8 cellular contexts compared by ENCODE assay signal in genomic region chr10:102065561-102066420, GRCh38. TPM values are rescaled to one million over a fixed set of nuclear protein-coding genes. Genes with fewer than 3 reads are reported as not detected.
A peak's percentile ranks its signal among the peaks of the same experiment; 100 is the strongest.
DNase-seq lines count a peak whose midpoint lies in the region; ATAC-seq and TF ChIP-seq lines count a peak whose summit lies in the region.

No MANE protein-coding gene starts in this region.

- WGBS in aorta, 2 donors, result 7% methylated on average over 55 to 64 of the region's 64 CpGs

- peak overlapping the region; percentile 85 to 93 for H3K9ac ChIP-seq in mucosa of rectum (ENCODE audit: low read depth in 1 of 2, low read length in 2 of 2)

- no peaks in the 10 kb centered on the region for H3K9me3 Mint-ChIP-seq in Calu3 (ENCODE audit: low read depth, unreplicated experiment)
- no peaks in the 10 kb centered on the region for H3K9me3 Mint-ChIP-seq in activated CD4-positive, alpha-beta T cell treated with anti-CD3 and anti-CD28 coated beads, Interleukin-2, amount 10 ng/mL, durations not matched to agents 24 days and 14 days

- peak overlapping the region; percentile 83 for H3K4me3 Mint-ChIP-seq in Calu3 (ENCODE audit: low read depth, unreplicated experiment)
- H3K4me3 Mint-ChIP-seq in activated CD4-positive, alpha-beta T cell treated with anti-CD3 and anti-CD28 coated beads, Interleukin-2, amount 10 ng/mL, durations not matched to agents 24 days and 14 days, result peak overlapping the region; percentile 87

- H3K36me3 ChIP-seq in mucosa of rectum (ENCODE audit: control insufficient read depth in 2 of 2, insufficient read depth in 2 of 2, low read length in 2 of 2) (peaks cover 7% of the 10 kb centered on the region in 2 donors), aorta (ENCODE audit: control insufficient read depth in 1 of 2, insufficient read depth in 2 of 2, low read length in 1 of 2) (no peaks in the 10 kb centered on the region)

- peak; percentile 35 for ATAC-seq in GM19438 (IDR thresholded peaks at IDR 0.05; ENCODE audit: low read depth, unreplicated experiment)
- ATAC-seq in HG03469 (IDR thresholded peaks at IDR 0.05; ENCODE audit: unreplicated experiment), result peak; percentile 8
- ATAC-seq in aorta (ENCODE audit: low FRiP score), result peak; percentile 45

- no peaks in the 10 kb centered on the region for H3K27me3 Mint-ChIP-seq in Calu3 (ENCODE audit: unreplicated experiment)
- no peaks in the 10 kb centered on the region for H3K27me3 Mint-ChIP-seq in activated CD4-positive, alpha-beta T cell treated with anti-CD3 and anti-CD28 coated beads, Interleukin-2, amount 10 ng/mL, durations not matched to agents 24 days and 14 days

- intact Hi-C loops in Calu3 (cut with micrococcal nuclease; ENCODE audit: unreplicated experiment) (no loop called here), aorta (cut with DNase I) (loop anchor here in 1 of 2 donors (1.0 kb wide), 1 partner anchor 9 kb away; the partner anchor contains the start of gene ARMH3)
- intact Hi-C loops in activated CD4-positive, alpha-beta T cell treated with anti-CD3 and anti-CD28 coated beads, Interleukin-2, amount 10 ng/mL, durations not matched to agents 24 days and 14 days (cut with micrococcal nuclease), result loop anchor here (1.0 to 10.0 kb wide), 6 partner anchors 9 to 1001 kb away; partner anchors contain the start of genes ARMH3, KAZALD1, LDB1 and NOLC1

- H3K27ac ChIP-seq in mucosa of rectum (ENCODE audit: low read depth in 2 of 2, low read length in 2 of 2) (peak overlapping the region; percentile 88 to 93), aorta (ENCODE audit: low read depth in 1 of 2, low read length in 2 of 2) (peak overlapping the region; percentile 19 to 42)

- TF ChIP-seq CTCF in Calu3 (IDR thresholded peaks at IDR 0.05; ENCODE audit: unreplicated experiment) (no peak), epithelial cell of esophagus (IDR thresholded peaks at IDR 0.05; ENCODE audit: insufficient read depth, low read depth, low read length, missing control alignments) (no peak)

- H3K4me3 ChIP-seq in epithelial cell of esophagus (ENCODE audit: low read length), result peak overlapping the region; percentile 79
- H3K4me3 ChIP-seq in mucosa of rectum (ENCODE audit: low read length in 2 of 2), result peak overlapping the region; percentile 81 to 85
- peak overlapping the region; percentile 67 to 68 for H3K4me3 ChIP-seq in aorta (ENCODE audit: low read length in 2 of 2)

- BruUV-seq in Calu3 (replicated peaks; lab: Mats Ljungman, UMichigan), result no TSS peak

- peak overlapping the region; percentile 80 for H3K27ac Mint-ChIP-seq in Calu3 (ENCODE audit: unreplicated experiment)
- H3K27ac Mint-ChIP-seq in activated CD4-positive, alpha-beta T cell treated with anti-CD3 and anti-CD28 coated beads, Interleukin-2, amount 10 ng/mL, durations not matched to agents 24 days and 14 days, result peak overlapping the region; percentile 78

- H3K36me3 Mint-ChIP-seq in Calu3 (ENCODE audit: insufficient read depth, unreplicated experiment), result peaks cover 19% of the 10 kb centered on the region
- H3K36me3 Mint-ChIP-seq in activated CD4-positive, alpha-beta T cell treated with anti-CD3 and anti-CD28 coated beads, Interleukin-2, amount 10 ng/mL, durations not matched to agents 24 days and 14 days (ENCODE audit: low read depth), result peaks cover 3% of the 10 kb centered on the region

- H3K4me1 ChIP-seq in mucosa of rectum (ENCODE audit: control insufficient read depth in 2 of 2, insufficient read depth in 2 of 2, low read length in 2 of 2), result peaks cover 17 to 18% of the 10 kb centered on the region in 2 donors
- peaks cover 0 to 3% of the 10 kb centered on the region in 2 donors for H3K4me1 ChIP-seq in aorta (ENCODE audit: control insufficient read depth in 1 of 2, insufficient read depth in 2 of 2, low read length in 2 of 2)

- no peaks in the 10 kb centered on the region for H3K9me3 ChIP-seq in mucosa of rectum (ENCODE audit: control insufficient read depth in 2 of 2, low read length in 2 of 2)
- H3K9me3 ChIP-seq in aorta (ENCODE audit: control insufficient read depth, low read length), result no peaks in the 10 kb centered on the region

- H3K27me3 ChIP-seq in mucosa of rectum (ENCODE audit: control insufficient read depth in 2 of 2, insufficient read depth in 2 of 2, low read length in 2 of 2) (no peaks in the 10 kb centered on the region), aorta (ENCODE audit: control insufficient read depth in 1 of 2, insufficient read depth in 2 of 2, low read length in 1 of 2) (no peaks in the 10 kb centered on the region)

- CTCF ChIA-PET in Calu3 (lab: Charles Lee), result interaction anchor here (0.6 to 1.2 kb wide), 2 partner anchors 56 to 268 kb away, joined by 4 to 6 read pairs; no protein-coding TSS in a partner anchor

- DNase-seq in Calu3 (peak; percentile 13), epithelial cell of esophagus (ENCODE audit: low read depth) (peak; percentile 17), aorta (peak; percentile 51 to 82), MV-4-11 (lab: John Stamatoyannopoulos, UW) (no peak)
- peak; percentile 73 for DNase-seq in activated CD4-positive, alpha-beta T cell treated with anti-CD3 and anti-CD28 coated beads, Interleukin-2, amount 10 ng/mL, durations not matched to agents 24 days and 14 days

- peaks cover 10% of the 10 kb centered on the region for H3K4me1 Mint-ChIP-seq in Calu3 (ENCODE audit: low read depth, unreplicated experiment)
- peaks cover 23% of the 10 kb centered on the region for H3K4me1 Mint-ChIP-seq in activated CD4-positive, alpha-beta T cell treated with anti-CD3 and anti-CD28 coated beads, Interleukin-2, amount 10 ng/mL, durations not matched to agents 24 days and 14 days

RNA-seq across cellular contexts. Expression of gene HPS6, which starts 0.6 kb away (rescaled TPM):
- total RNA-seq in Calu3 (2022) (14.7 and 16.9 TPM in 2 replicates), aorta (10 to 100 TPM; 14.4 to 15.0 TPM)
- 22.7 and 25.8 TPM in 2 replicates for total RNA-seq in activated CD4-positive, alpha-beta T cell treated with anti-CD3 and anti-CD28 coated beads, Interleukin-2, amount 10 ng/mL, durations not matched to agents 24 days and 14 days
- polyA plus RNA-seq in aorta, result 1 to 10 TPM; 4.3 to 9.0 TPM

RNA-seq across cellular contexts. Expression of gene ARMH3, which starts 9.8 kb away (rescaled TPM):
- 14.1 and 14.5 TPM in 2 replicates for total RNA-seq in Calu3 (2022)
- total RNA-seq in activated CD4-positive, alpha-beta T cell treated with anti-CD3 and anti-CD28 coated beads, Interleukin-2, amount 10 ng/mL, durations not matched to agents 24 days and 14 days, result 20.9 and 23.2 TPM in 2 replicates
- total RNA-seq in aorta, result 10 to 100 TPM; 20.8 to 26.9 TPM
- 10 to 100 TPM in 1 of 2 donors, 1 to 10 TPM in 1; 8.6 to 13.6 TPM for polyA plus RNA-seq in aorta

RNA-seq across cellular contexts. Expression of gene LDB1, which starts 54.4 kb away (rescaled TPM):
- 25.8 and 27.5 TPM in 2 replicates for total RNA-seq in Calu3 (2022)
- 76.4 and 78.2 TPM in 2 replicates for total RNA-seq in activated CD4-positive, alpha-beta T cell treated with anti-CD3 and anti-CD28 coated beads, Interleukin-2, amount 10 ng/mL, durations not matched to agents 24 days and 14 days
- 10 to 100 TPM; 43.0 to 67.3 TPM for total RNA-seq in aorta
- 10 to 100 TPM; 16.2 to 42.8 TPM for polyA plus RNA-seq in aorta
